Comparison of ENCODE assay signal across 19 cellular contexts in the genomic region with DNA sequence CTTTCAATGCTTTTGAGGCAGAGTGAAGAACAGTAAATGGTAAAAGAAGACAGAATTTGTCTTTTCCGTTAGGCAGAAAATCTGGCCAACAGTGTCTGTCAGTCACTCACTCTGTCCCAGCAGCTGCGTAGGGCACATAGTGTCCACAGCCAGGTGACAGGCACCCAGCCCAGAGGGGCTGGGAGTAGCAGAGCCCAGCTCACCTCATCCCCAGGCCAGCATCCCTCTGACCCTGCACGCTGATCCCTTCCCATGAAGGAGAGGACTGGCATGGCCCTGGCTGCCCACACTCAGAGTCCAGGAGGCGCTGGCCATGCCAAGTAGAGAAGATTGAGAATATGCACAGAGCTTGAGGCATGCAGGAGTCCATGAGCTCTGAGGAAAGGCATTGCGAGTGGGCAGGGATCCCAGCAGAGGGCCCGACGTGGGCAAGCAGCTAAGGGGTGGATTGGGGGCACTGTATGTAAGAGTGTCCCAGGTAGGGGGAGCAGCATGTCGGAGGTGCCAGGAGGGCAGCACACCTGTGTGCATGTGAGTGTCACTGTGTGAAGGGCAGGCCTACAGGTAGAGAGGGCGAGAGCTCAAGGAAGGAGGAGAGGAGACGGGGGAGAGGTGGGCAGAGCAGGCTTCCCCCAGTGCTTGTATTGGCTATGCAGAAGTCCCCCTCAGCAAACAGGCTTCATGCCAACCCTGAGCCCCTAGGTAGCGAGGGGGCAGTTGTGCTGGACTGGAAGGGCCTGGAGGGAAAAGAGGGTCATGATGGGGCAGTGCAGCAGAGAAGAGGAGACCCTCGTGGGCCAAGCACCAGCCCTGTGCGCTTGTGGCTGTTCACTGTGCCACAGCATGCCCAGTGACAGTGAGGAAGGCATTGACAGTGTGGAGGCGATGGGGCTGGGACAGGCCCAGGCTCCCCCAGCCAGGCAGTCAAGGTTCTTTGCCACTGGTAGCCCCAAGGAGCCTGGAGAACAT.
"Had no signal": no experiment of that assay in that cellular context is flagged by ENCODE, and none has a peak within 500 bp of the region (broad histone marks: within the 10 kb centered on the region; RNA-seq: fewer than 3 reads in every experiment).

No MANE protein-coding gene starts in this region.

- ATAC-seq: activated CD8-positive, alpha-beta T cell treated with anti-CD3 and anti-CD28 coated beads for 36 hours; activated T-cell treated with anti-CD3 and anti-CD28 coated beads, Interleukin-2, amount 50 U/mL, for 72 hours; left cardiac atrium; lower lobe of right lung; stimulated activated effector memory CD8-positive, alpha-beta T cell treated with anti-CD3 and anti-CD28 coated beads, Interleukin-12 subunit alpha, Interleukin-12 subunit beta, amount 100 ng/mL, for 72 hours had no signal

- H3K27me3 ChIP-seq: ovary had no signal

- H3K9me3 Mint-ChIP-seq: activated B cell treated with CpG ODN at 0.5 μM for 24 hours; activated CD8-positive, alpha-beta T cell treated with anti-CD3 and anti-CD28 coated beads for 36 hours; activated T-cell treated with anti-CD3 and anti-CD28 coated beads, Interleukin-2, amount 50 U/mL, for 72 hours; brain; mesothelial cell of epicardium; nephron progenitor cell; stimulated activated effector memory CD8-positive, alpha-beta T cell treated with anti-CD3 and anti-CD28 coated beads, Interleukin-12 subunit alpha, Interleukin-12 subunit beta, amount 100 ng/mL, for 72 hours had no signal

- H3K36me3 Mint-ChIP-seq: brain; mesothelial cell of epicardium; stimulated activated effector memory CD8-positive, alpha-beta T cell treated with anti-CD3 and anti-CD28 coated beads, Interleukin-12 subunit alpha, Interleukin-12 subunit beta, amount 100 ng/mL, for 72 hours had no signal

- H3K4me1 ChIP-seq: lower lobe of right lung had no signal

- H3K4me3 ChIP-seq: lower lobe of right lung, ovary, sigmoid colon, transverse colon had no signal

- H3K27ac Mint-ChIP-seq: activated B cell treated with CpG ODN at 0.5 μM for 24 hours; activated CD8-positive, alpha-beta T cell treated with anti-CD3 and anti-CD28 coated beads for 36 hours; activated naive CD8-positive, alpha-beta T cell; activated T-cell treated with anti-CD3 and anti-CD28 coated beads, Interleukin-2, amount 50 U/mL, for 72 hours; brain; mesothelial cell of epicardium; nephron progenitor cell; stimulated activated effector memory CD8-positive, alpha-beta T cell treated with anti-CD3 and anti-CD28 coated beads, Interleukin-12 subunit alpha, Interleukin-12 subunit beta, amount 100 ng/mL, for 72 hours had no signal

- H3K27ac ChIP-seq: lower lobe of right lung, ovary, sigmoid colon, transverse colon had no signal

- DNase-seq: activated B cell treated with CpG ODN at 0.5 μM for 24 hours; activated CD4-positive, alpha-beta T cell treated with anti-CD3 and anti-CD28 coated beads for 48 hours; activated CD8-positive, alpha-beta T cell treated with anti-CD3 and anti-CD28 coated beads for 36 hours; activated gamma-delta T cell; activated T-cell treated with anti-CD3 and anti-CD28 coated beads, Interleukin-2, amount 50 U/mL, for 72 hours; amygdala; effector CD8-positive, alpha-beta T cell; foreskin melanocyte; left cardiac atrium; lower lobe of right lung; nephron progenitor cell; ovary; sigmoid colon; substantia nigra; transverse colon had no signal

- H3K4me3 Mint-ChIP-seq: activated B cell treated with CpG ODN at 0.5 μM for 24 hours; activated CD8-positive, alpha-beta T cell treated with anti-CD3 and anti-CD28 coated beads for 36 hours; activated naive CD8-positive, alpha-beta T cell; brain; mesothelial cell of epicardium; nephron progenitor cell; stimulated activated effector memory CD8-positive, alpha-beta T cell treated with anti-CD3 and anti-CD28 coated beads, Interleukin-12 subunit alpha, Interleukin-12 subunit beta, amount 100 ng/mL, for 72 hours had no signal

- H3K36me3 ChIP-seq: lower lobe of right lung, ovary, sigmoid colon, transverse colon had no signal

- H3K9me3 ChIP-seq: lower lobe of right lung, ovary, sigmoid colon, transverse colon had no signal

- H3K4me1 Mint-ChIP-seq: activated B cell treated with CpG ODN at 0.5 μM for 24 hours, mesothelial cell of epicardium, nephron progenitor cell had no signal
